Comparison of ENCODE assay signal across 1 cellular context in the genomic region with DNA sequence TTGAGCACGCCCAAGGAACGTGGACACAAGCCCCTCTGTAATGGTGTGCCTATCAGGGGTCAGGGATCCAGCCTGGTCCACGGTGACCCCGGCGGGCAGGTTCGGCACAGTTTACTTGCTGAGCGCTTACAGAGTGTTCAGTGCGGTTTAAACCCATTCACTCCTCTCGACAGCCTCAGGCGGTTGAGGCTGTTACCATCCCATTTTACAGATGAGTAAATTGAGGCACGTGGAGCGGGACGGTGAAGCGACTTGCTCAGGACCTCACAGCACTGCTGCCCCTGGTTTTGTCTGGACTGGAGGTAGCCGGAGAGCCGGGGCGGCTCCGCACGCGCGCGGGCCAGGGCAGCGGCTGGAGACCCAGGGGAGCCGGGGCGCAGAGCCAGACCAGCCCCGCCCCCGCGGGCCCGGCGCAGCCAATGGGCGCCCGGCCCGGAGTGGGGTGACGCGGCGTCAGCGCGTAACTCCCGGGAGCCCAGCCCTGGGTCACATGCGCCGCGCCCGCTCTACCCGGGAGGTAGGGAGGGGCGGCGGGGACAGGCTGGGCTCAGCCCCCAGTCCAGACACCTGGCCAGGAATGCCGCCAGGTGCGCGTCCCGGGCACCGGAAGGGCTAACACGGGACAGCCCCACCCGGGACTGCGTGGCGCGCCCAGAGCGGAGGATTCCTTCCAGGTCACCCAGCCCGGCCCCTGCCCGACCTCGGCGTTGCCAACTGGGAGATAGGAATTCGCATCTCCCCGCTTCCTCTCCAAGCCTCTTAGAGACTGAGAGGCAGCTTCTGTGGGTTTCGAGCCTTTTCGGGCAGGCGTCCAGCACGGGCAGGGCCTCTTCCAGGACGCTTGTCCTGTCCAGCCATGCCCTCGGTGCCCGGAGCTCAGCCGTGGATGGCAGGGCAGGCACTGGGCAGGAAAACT.
A peak's percentile ranks its signal among the peaks of the same experiment; 100 is the strongest.
TF ChIP-seq lines count a peak whose summit lies in the region.

No MANE protein-coding gene starts in this region.

TF ChIP-seq in HepG2, 621 proteins besides CTCF, POLR2A, EP300 and RAD21 (continued from another document and continues in another):
- TF ChIP-seq, protein P1, sequence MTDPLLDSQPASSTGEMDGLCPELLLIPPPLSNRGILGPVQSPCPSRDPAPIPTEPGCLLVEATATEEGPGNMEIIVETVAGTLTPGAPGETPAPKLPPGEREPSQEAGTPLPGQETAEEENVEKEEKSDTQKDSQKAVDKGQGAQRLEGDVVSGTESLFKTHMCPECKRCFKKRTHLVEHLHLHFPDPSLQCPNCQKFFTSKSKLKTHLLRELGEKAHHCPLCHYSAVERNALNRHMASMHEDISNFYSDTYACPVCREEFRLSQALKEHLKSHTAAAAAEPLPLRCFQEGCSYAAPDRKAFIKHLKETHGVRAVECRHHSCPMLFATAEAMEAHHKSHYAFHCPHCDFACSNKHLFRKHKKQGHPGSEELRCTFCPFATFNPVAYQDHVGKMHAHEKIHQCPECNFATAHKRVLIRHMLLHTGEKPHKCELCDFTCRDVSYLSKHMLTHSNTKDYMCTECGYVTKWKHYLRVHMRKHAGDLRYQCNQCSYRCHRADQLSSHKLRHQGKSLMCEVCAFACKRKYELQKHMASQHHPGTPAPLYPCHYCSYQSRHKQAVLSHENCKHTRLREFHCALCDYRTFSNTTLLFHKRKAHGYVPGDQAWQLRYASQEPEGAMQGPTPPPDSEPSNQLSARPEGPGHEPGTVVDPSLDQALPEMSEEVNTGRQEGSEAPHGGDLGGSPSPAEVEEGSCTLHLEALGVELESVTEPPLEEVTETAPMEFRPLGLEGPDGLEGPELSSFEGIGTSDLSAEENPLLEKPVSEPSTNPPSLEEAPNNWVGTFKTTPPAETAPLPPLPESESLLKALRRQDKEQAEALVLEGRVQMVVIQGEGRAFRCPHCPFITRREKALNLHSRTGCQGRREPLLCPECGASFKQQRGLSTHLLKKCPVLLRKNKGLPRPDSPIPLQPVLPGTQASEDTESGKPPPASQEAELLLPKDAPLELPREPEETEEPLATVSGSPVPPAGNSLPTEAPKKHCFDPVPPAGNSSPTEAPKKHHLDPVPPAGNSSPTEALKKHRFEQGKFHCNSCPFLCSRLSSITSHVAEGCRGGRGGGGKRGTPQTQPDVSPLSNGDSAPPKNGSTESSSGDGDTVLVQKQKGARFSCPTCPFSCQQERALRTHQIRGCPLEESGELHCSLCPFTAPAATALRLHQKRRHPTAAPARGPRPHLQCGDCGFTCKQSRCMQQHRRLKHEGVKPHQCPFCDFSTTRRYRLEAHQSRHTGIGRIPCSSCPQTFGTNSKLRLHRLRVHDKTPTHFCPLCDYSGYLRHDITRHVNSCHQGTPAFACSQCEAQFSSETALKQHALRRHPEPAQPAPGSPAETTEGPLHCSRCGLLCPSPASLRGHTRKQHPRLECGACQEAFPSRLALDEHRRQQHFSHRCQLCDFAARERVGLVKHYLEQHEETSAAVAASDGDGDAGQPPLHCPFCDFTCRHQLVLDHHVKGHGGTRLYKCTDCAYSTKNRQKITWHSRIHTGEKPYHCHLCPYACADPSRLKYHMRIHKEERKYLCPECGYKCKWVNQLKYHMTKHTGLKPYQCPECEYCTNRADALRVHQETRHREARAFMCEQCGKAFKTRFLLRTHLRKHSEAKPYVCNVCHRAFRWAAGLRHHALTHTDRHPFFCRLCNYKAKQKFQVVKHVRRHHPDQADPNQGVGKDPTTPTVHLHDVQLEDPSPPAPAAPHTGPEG (CRISPR knock-in tag; IDR thresholded peaks at IDR 0.05): no peak; the same call in 1 of the 2 replicates
- TF ChIP-seq NCOA5 (CRISPR knock-in tag; IDR thresholded peaks at IDR 0.05) (no peak), ZNF678 (CRISPR knock-in tag; IDR thresholded peaks at IDR 0.05) (0 out of 2 replicates have a peak, but pooled peaks have one; percentile 5), ZNF660 (CRISPR knock-in tag; IDR thresholded peaks at IDR 0.05; ENCODE audit: borderline replicate concordance, low read depth) (0 out of 2 replicates have a peak, but pooled peaks have one; percentile 23), SAP130 (CRISPR knock-in tag; IDR thresholded peaks at IDR 0.05; ENCODE audit: low read depth) (peak; percentile 76), PCBP1 (IDR thresholded peaks at IDR 0.05; ENCODE audit: borderline replicate concordance, low read depth, low read length) (peak; percentile 68; the same call in 1 of the 2 replicates), GABPA (IDR thresholded peaks at IDR 0.05; ENCODE audit: low read depth, low read length) (peak; percentile 71), GABPA (CRISPR knock-in tag; IDR thresholded peaks at IDR 0.05; ENCODE audit: low read depth) (peak; percentile 83), NR1H2 (CRISPR knock-in tag; IDR thresholded peaks at IDR 0.05; ENCODE audit: borderline replicate concordance, low read depth) (0 out of 2 replicates have a peak, but pooled peaks have one; percentile 14), POGZ (CRISPR knock-in tag; IDR thresholded peaks at IDR 0.05) (peak; percentile 50; the same call in 1 of the 2 replicates), NR2C2 (CRISPR knock-in tag; IDR thresholded peaks at IDR 0.05; ENCODE audit: borderline replicate concordance) (peak; percentile 95), ZNF430 (CRISPR knock-in tag; IDR thresholded peaks at IDR 0.05) (0 out of 2 replicates have a peak, but pooled peaks have one; percentile 18), ZNF609 (CRISPR knock-in tag; IDR thresholded peaks at IDR 0.05; ENCODE audit: borderline replicate concordance) (peak; percentile 12; the same call in 1 of the 2 replicates), HMGXB3 (CRISPR knock-in tag; IDR thresholded peaks at IDR 0.05; ENCODE audit: borderline replicate concordance) (peak; percentile 15; the same call in 1 of the 2 replicates), NFATC3 (CRISPR knock-in tag; IDR thresholded peaks at IDR 0.05) (peak; percentile 56; the same call in 1 of the 2 replicates), ZNF749 (CRISPR knock-in tag; IDR thresholded peaks at IDR 0.05; ENCODE audit: borderline replicate concordance) (peak; percentile 60; the same call in 1 of the 2 replicates), KDM5B (CRISPR knock-in tag; IDR thresholded peaks at IDR 0.05; ENCODE audit: borderline replicate concordance) (peak; percentile 90; the same call in 1 of the 2 replicates), PHF21A (CRISPR knock-in tag; IDR thresholded peaks at IDR 0.05) (peak; percentile 92), ZNF709 (CRISPR knock-in tag; IDR thresholded peaks at IDR 0.05) (peak; percentile 61; the same call in 1 of the 2 replicates), ZNF780A (CRISPR knock-in tag; IDR thresholded peaks at IDR 0.05) (no peak; the same call in 1 of the 2 replicates), ZNF792 (CRISPR knock-in tag; IDR thresholded peaks at IDR 0.05) (0 out of 2 replicates have a peak, but pooled peaks have one; percentile 17), CREB1 (IDR thresholded peaks at IDR 0.05) (peak; percentile 68; the same call in 1 of the 2 replicates), CREB1 (CRISPR knock-in tag; IDR thresholded peaks at IDR 0.05) (0 out of 2 replicates have a peak, but pooled peaks have one; percentile 33), ZFP36L1 (CRISPR knock-in tag; IDR thresholded peaks at IDR 0.05) (0 out of 2 replicates have a peak, but pooled peaks have one; percentile 71), NR2F6 (IDR thresholded peaks at IDR 0.05) (peak; percentile 84), NR2F6 (CRISPR knock-in tag; IDR thresholded peaks at IDR 0.05) (peak; percentile 87), RXRB (CRISPR knock-in tag; IDR thresholded peaks at IDR 0.05; ENCODE audit: borderline replicate concordance) (peak; percentile 66), IRF2 (CRISPR knock-in tag; IDR thresholded peaks at IDR 0.05) (peak; percentile 63; the same call in 1 of the 2 replicates), KMT2A (CRISPR knock-in tag; IDR thresholded peaks at IDR 0.05) (peak; percentile 73; the same call in 1 of the 2 replicates)
- TF ChIP-seq, protein P2, sequence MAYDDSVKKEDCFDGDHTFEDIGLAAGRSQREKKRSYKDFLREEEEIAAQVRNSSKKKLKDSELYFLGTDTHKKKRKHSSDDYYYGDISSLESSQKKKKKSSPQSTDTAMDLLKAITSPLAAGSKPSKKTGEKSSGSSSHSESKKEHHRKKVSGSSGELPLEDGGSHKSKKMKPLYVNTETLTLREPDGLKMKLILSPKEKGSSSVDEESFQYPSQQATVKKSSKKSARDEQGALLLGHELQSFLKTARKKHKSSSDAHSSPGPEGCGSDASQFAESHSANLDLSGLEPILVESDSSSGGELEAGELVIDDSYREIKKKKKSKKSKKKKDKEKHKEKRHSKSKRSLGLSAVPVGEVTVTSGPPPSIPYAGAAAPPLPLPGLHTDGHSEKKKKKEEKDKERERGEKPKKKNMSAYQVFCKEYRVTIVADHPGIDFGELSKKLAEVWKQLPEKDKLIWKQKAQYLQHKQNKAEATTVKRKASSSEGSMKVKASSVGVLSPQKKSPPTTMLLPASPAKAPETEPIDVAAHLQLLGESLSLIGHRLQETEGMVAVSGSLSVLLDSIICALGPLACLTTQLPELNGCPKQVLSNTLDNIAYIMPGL (CRISPR knock-in tag; IDR thresholded peaks at IDR 0.05; ENCODE audit: borderline replicate concordance in 1 of 2, low read depth in 1 of 2): peak in 1 of 2 experiments; percentile 33; a peak in 1 of 4 replicates
- TF ChIP-seq, protein P3, sequence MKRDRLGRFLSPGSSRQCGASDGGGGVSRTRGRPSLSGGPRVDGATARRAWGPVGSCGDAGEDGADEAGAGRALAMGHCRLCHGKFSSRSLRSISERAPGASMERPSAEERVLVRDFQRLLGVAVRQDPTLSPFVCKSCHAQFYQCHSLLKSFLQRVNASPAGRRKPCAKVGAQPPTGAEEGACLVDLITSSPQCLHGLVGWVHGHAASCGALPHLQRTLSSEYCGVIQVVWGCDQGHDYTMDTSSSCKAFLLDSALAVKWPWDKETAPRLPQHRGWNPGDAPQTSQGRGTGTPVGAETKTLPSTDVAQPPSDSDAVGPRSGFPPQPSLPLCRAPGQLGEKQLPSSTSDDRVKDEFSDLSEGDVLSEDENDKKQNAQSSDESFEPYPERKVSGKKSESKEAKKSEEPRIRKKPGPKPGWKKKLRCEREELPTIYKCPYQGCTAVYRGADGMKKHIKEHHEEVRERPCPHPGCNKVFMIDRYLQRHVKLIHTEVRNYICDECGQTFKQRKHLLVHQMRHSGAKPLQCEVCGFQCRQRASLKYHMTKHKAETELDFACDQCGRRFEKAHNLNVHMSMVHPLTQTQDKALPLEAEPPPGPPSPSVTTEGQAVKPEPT (CRISPR knock-in tag; IDR thresholded peaks at IDR 0.05; ENCODE audit: low read depth): 0 out of 2 replicates have a peak, but pooled peaks have one; percentile 38
- TF ChIP-seq, protein P4, sequence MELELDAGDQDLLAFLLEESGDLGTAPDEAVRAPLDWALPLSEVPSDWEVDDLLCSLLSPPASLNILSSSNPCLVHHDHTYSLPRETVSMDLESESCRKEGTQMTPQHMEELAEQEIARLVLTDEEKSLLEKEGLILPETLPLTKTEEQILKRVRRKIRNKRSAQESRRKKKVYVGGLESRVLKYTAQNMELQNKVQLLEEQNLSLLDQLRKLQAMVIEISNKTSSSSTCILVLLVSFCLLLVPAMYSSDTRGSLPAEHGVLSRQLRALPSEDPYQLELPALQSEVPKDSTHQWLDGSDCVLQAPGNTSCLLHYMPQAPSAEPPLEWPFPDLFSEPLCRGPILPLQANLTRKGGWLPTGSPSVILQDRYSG (CRISPR knock-in tag; IDR thresholded peaks at IDR 0.05): no peak
